25 cellular contexts compared by ENCODE assay signal in genomic region chr6:23282243-23283021, GRCh38.
A peak's percentile ranks its signal among the peaks of the same experiment; 100 is the strongest.
DNase-seq lines count a peak whose midpoint lies in the region; TF ChIP-seq lines count a peak whose summit lies in the region.
"Had no signal": no experiment of that assay in that cellular context is flagged by ENCODE, and none has a peak within 500 bp of the region (broad histone marks: within the 10 kb centered on the region; RNA-seq: fewer than 3 reads in every experiment).

No MANE protein-coding gene starts in this region.

- BruUV-seq in A673 (replicated peaks; lab: Mats Ljungman, UMichigan): no TSS peak

- H3K27me3 ChIP-seq in A673 (replicated peaks; ENCODE audit: insufficient read depth, low read depth, low read length, poor library complexity) (no peaks in the 10 kb centered on the region), adipocyte (replicated peaks; ENCODE audit: control insufficient read depth, insufficient read depth, low read length) (no peaks in the 10 kb centered on the region), brain microvascular endothelial cell (replicated peaks) (no peaks in the 10 kb centered on the region)
- H3K27me3 ChIP-seq: dorsolateral prefrontal cortex, neutrophil, right lobe of liver, uterus had no signal

- H3K9me3 Mint-ChIP-seq in nephron: no peaks in the 10 kb centered on the region
- peaks cover 2% of the 10 kb centered on the region for H3K9me3 Mint-ChIP-seq in activated T-cell treated with anti-CD3 and anti-CD28 coated beads, Interleukin-2, amount 50 U/mL, for 24 hours
- H3K9me3 Mint-ChIP-seq: stimulated activated naive CD8-positive, alpha-beta T cell treated with anti-CD3 and anti-CD28 coated beads, Interleukin-15, Interleukin-2, amounts not matched to agents 100 ng/mL and 50 ng/mL, for 24 hours had no signal

- DNase-seq in A673 (ENCODE audit: low spot score) (peak; percentile 9), NCI-H2227 (lab: John Stamatoyannopoulos, UW; ENCODE audit: unreplicated experiment) (peak; percentile 19), adipocyte (ENCODE audit: low read depth) (peak; percentile 36), brain microvascular endothelial cell (no peak), NOMO-1 treated with DMSO at 0.1 percent for 48 hours (lab: John Stamatoyannopoulos, UW; ENCODE audit: unreplicated experiment) (no peak), activated gamma-delta T cell treated with Interleukin-2 at 50 U/mL for 16 hours (no peak)
- no peak for DNase-seq in activated T-cell treated with anti-CD3 and anti-CD28 coated beads, Interleukin-2, amount 50 U/mL, for 24 hours
- DNase-seq: activated CD4-positive, alpha-beta T cell treated with anti-CD3 and anti-CD28 coated beads, Interleukin-2, amount 50 U/mL, for 4 hours; activated naive CD4-positive, alpha-beta T cell treated with anti-CD3 and anti-CD28 coated beads for 36 hours; CD4-positive, CD25-positive, alpha-beta regulatory T cell; DND-41; dorsolateral prefrontal cortex; GF-D8; MV-4-11; NCI-H1930; NCI-H82; right lobe of liver; stimulated activated CD8-positive, alpha-beta memory T cell treated with anti-CD3 and anti-CD28 coated beads, Interleukin-4, amount 100 ng/mL, for 48 hours; T-helper 17 cell; uterus had no signal

- no peak overlapping the region for H3K9ac ChIP-seq in adipocyte (ENCODE audit: low read length)

- in situ Hi-C loops in brain microvascular endothelial cell (cut with HindIII; ENCODE audit: low pct_ligation_motif_present, low sequenced_read_pairs): no loop called here

- no peaks in the 10 kb centered on the region for H3K27me3 Mint-ChIP-seq in nephron (ENCODE audit: low read depth)
- no peaks in the 10 kb centered on the region for H3K27me3 Mint-ChIP-seq in activated T-cell treated with anti-CD3 and anti-CD28 coated beads, Interleukin-2, amount 50 U/mL, for 24 hours
- H3K27me3 Mint-ChIP-seq: CD4-positive, CD25-positive, alpha-beta regulatory T cell; stimulated activated naive CD8-positive, alpha-beta T cell treated with anti-CD3 and anti-CD28 coated beads, Interleukin-15, Interleukin-2, amounts not matched to agents 100 ng/mL and 50 ng/mL, for 24 hours; T-helper 17 cell had no signal

- H3K4me1 ChIP-seq in A673 (ENCODE audit: insufficient read depth, low read length, poor library complexity, severe bottlenecking) (peaks cover 11% of the 10 kb centered on the region), adipocyte (ENCODE audit: control insufficient read depth, insufficient read depth, low read length) (no peaks in the 10 kb centered on the region)
- H3K4me1 ChIP-seq: right lobe of liver, uterus had no signal

- H3K27ac Mint-ChIP-seq in nephron: peak overlapping the region in 2 of 3 experiments; percentile 34 to 44
- no peak overlapping the region for H3K27ac Mint-ChIP-seq in activated T-cell treated with anti-CD3 and anti-CD28 coated beads, Interleukin-2, amount 50 U/mL, for 24 hours
- H3K27ac Mint-ChIP-seq: activated naive CD4-positive, alpha-beta T cell treated with anti-CD3 and anti-CD28 coated beads for 36 hours; CD4-positive, CD25-positive, alpha-beta regulatory T cell; stimulated activated naive CD8-positive, alpha-beta T cell treated with anti-CD3 and anti-CD28 coated beads, Interleukin-15, Interleukin-2, amounts not matched to agents 100 ng/mL and 50 ng/mL, for 24 hours; T-helper 17 cell had no signal

- POLR2A ChIA-PET in A673 (lab: Charles Lee; ENCODE audit: low non-redundant PET): interaction anchor here (0.7 kb wide), 1 partner anchor 943 kb away, joined by 4 read pairs; no protein-coding TSS in a partner anchor

- H3K27ac ChIP-seq in A673 (ENCODE audit: low read depth, low read length, poor library complexity, severe bottlenecking) (no peak overlapping the region), brain microvascular endothelial cell (no peak overlapping the region)
- H3K27ac ChIP-seq: neutrophil, right lobe of liver, thoracic aorta, uterus had no signal

- H3K4me3 ChIP-seq in A673 (ENCODE audit: low read depth, low read length, poor library complexity, severe bottlenecking): no peak overlapping the region
- no peak overlapping the region for H3K4me3 ChIP-seq in adipocyte (ENCODE audit: low read length)
- H3K4me3 ChIP-seq in brain microvascular endothelial cell (ENCODE audit: low read depth, low read length): no peak overlapping the region
- H3K4me3 ChIP-seq: dorsolateral prefrontal cortex, HAP-1, right lobe of liver, thoracic aorta, uterus had no signal

- CTCF ChIA-PET in A673 (lab: Charles Lee): no interaction called here

- H3K4me1 Mint-ChIP-seq in nephron: peaks cover 19% of the 10 kb centered on the region
- H3K4me1 Mint-ChIP-seq in activated T-cell treated with anti-CD3 and anti-CD28 coated beads, Interleukin-2, amount 50 U/mL, for 24 hours (ENCODE audit: low read depth): no peaks in the 10 kb centered on the region
- H3K4me1 Mint-ChIP-seq: CD4-positive, CD25-positive, alpha-beta regulatory T cell; T-helper 17 cell had no signal

- no peaks in the 10 kb centered on the region for H3K36me3 ChIP-seq in A673 (ENCODE audit: insufficient read depth, low read length, poor library complexity, severe bottlenecking)
- H3K36me3 ChIP-seq in adipocyte (ENCODE audit: control insufficient read depth, insufficient read depth, low read length, severe bottlenecking): no peaks in the 10 kb centered on the region
- no peaks in the 10 kb centered on the region for H3K36me3 ChIP-seq in brain microvascular endothelial cell (replicated peaks)
- H3K36me3 ChIP-seq: HAP-1, neutrophil, right lobe of liver, thoracic aorta, uterus had no signal

- no peaks in the 10 kb centered on the region for H3K36me3 Mint-ChIP-seq in nephron (ENCODE audit: low read depth)
- no peaks in the 10 kb centered on the region for H3K36me3 Mint-ChIP-seq in activated T-cell treated with anti-CD3 and anti-CD28 coated beads, Interleukin-2, amount 50 U/mL, for 24 hours (ENCODE audit: low read depth)
- H3K36me3 Mint-ChIP-seq: CD4-positive, CD25-positive, alpha-beta regulatory T cell had no signal

- no peak overlapping the region for H3K4me3 Mint-ChIP-seq in nephron
- no peak overlapping the region for H3K4me3 Mint-ChIP-seq in activated T-cell treated with anti-CD3 and anti-CD28 coated beads, Interleukin-2, amount 50 U/mL, for 24 hours
- H3K4me3 Mint-ChIP-seq: activated naive CD4-positive, alpha-beta T cell treated with anti-CD3 and anti-CD28 coated beads for 36 hours; CD4-positive, CD25-positive, alpha-beta regulatory T cell; stimulated activated naive CD8-positive, alpha-beta T cell treated with anti-CD3 and anti-CD28 coated beads, Interleukin-15, Interleukin-2, amounts not matched to agents 100 ng/mL and 50 ng/mL, for 24 hours; T-helper 17 cell had no signal

- TF ChIP-seq CTCF in A673 (conservative IDR thresholded peaks at IDR 0.05; ENCODE audit: low read depth, low read length): no peak
- TF ChIP-seq CTCF in nephron (IDR thresholded peaks at IDR 0.05; ENCODE audit: unreplicated experiment in 3 of 3): no peak
- TF ChIP-seq CTCF in brain microvascular endothelial cell (IDR thresholded peaks at IDR 0.05; ENCODE audit: low read depth, low read length, missing control alignments): no peak

- H3K9me3 ChIP-seq in A673 (ENCODE audit: low read depth, low read length, poor library complexity, severe bottlenecking) (no peaks in the 10 kb centered on the region), adipocyte (ENCODE audit: control insufficient read depth, low read length) (no peaks in the 10 kb centered on the region)
- H3K9me3 ChIP-seq: HAP-1, neutrophil, right lobe of liver, thoracic aorta, uterus had no signal

- intact Hi-C loops in A673 (cut with micrococcal nuclease; ENCODE audit: unreplicated experiment): no loop called here

Comparison
In these comparisons a context has a peak if more than half of its experiments do, and no peak if none do; other contexts are left out.
1. DNase-seq: peak in A673 (single experiment), NCI-H2227 (single experiment) and adipocyte (single experiment); none in activated T-cell treated with anti-CD3 and anti-CD28 coated beads, Interleukin-2, amount 50 U/mL, for 24 hours (single experiment), brain microvascular endothelial cell (single experiment), NOMO-1 treated with DMSO at 0.1 percent for 48 hours (single experiment) and activated gamma-delta T cell treated with Interleukin-2 at 50 U/mL for 16 hours (single experiment).